ENCODE assay signal across 1 cellular context in genomic region chr2:238911376-238912227, GRCh38.
TF ChIP-seq lines count a peak whose summit lies in the region.

No MANE protein-coding gene starts in this region.

TF ChIP-seq in WTC11, 78 proteins besides CTCF, POLR2A, EP300 and RAD21 (continued from another document):
- TF ChIP-seq, protein P1, sequence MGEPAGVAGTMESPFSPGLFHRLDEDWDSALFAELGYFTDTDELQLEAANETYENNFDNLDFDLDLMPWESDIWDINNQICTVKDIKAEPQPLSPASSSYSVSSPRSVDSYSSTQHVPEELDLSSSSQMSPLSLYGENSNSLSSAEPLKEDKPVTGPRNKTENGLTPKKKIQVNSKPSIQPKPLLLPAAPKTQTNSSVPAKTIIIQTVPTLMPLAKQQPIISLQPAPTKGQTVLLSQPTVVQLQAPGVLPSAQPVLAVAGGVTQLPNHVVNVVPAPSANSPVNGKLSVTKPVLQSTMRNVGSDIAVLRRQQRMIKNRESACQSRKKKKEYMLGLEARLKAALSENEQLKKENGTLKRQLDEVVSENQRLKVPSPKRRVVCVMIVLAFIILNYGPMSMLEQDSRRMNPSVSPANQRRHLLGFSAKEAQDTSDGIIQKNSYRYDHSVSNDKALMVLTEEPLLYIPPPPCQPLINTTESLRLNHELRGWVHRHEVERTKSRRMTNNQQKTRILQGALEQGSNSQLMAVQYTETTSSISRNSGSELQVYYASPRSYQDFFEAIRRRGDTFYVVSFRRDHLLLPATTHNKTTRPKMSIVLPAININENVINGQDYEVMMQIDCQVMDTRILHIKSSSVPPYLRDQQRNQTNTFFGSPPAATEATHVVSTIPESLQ (CRISPR knock-in tag; IDR thresholded peaks at IDR 0.05): no peak
- TF ChIP-seq, protein P2, sequence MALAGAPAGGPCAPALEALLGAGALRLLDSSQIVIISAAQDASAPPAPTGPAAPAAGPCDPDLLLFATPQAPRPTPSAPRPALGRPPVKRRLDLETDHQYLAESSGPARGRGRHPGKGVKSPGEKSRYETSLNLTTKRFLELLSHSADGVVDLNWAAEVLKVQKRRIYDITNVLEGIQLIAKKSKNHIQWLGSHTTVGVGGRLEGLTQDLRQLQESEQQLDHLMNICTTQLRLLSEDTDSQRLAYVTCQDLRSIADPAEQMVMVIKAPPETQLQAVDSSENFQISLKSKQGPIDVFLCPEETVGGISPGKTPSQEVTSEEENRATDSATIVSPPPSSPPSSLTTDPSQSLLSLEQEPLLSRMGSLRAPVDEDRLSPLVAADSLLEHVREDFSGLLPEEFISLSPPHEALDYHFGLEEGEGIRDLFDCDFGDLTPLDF (CRISPR knock-in tag; IDR thresholded peaks at IDR 0.05): no peak
- TF ChIP-seq EMX1 (CRISPR knock-in tag; IDR thresholded peaks at IDR 0.05): no peak
- TF ChIP-seq, protein P3, sequence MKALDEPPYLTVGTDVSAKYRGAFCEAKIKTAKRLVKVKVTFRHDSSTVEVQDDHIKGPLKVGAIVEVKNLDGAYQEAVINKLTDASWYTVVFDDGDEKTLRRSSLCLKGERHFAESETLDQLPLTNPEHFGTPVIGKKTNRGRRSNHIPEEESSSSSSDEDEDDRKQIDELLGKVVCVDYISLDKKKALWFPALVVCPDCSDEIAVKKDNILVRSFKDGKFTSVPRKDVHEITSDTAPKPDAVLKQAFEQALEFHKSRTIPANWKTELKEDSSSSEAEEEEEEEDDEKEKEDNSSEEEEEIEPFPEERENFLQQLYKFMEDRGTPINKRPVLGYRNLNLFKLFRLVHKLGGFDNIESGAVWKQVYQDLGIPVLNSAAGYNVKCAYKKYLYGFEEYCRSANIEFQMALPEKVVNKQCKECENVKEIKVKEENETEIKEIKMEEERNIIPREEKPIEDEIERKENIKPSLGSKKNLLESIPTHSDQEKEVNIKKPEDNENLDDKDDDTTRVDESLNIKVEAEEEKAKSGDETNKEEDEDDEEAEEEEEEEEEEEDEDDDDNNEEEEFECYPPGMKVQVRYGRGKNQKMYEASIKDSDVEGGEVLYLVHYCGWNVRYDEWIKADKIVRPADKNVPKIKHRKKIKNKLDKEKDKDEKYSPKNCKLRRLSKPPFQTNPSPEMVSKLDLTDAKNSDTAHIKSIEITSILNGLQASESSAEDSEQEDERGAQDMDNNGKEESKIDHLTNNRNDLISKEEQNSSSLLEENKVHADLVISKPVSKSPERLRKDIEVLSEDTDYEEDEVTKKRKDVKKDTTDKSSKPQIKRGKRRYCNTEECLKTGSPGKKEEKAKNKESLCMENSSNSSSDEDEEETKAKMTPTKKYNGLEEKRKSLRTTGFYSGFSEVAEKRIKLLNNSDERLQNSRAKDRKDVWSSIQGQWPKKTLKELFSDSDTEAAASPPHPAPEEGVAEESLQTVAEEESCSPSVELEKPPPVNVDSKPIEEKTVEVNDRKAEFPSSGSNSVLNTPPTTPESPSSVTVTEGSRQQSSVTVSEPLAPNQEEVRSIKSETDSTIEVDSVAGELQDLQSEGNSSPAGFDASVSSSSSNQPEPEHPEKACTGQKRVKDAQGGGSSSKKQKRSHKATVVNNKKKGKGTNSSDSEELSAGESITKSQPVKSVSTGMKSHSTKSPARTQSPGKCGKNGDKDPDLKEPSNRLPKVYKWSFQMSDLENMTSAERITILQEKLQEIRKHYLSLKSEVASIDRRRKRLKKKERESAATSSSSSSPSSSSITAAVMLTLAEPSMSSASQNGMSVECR (CRISPR knock-in tag; IDR thresholded peaks at IDR 0.05; ENCODE audit: borderline replicate concordance): no peak
